Comparison of ENCODE assay signal across 21 cellular contexts in the genomic region with DNA sequence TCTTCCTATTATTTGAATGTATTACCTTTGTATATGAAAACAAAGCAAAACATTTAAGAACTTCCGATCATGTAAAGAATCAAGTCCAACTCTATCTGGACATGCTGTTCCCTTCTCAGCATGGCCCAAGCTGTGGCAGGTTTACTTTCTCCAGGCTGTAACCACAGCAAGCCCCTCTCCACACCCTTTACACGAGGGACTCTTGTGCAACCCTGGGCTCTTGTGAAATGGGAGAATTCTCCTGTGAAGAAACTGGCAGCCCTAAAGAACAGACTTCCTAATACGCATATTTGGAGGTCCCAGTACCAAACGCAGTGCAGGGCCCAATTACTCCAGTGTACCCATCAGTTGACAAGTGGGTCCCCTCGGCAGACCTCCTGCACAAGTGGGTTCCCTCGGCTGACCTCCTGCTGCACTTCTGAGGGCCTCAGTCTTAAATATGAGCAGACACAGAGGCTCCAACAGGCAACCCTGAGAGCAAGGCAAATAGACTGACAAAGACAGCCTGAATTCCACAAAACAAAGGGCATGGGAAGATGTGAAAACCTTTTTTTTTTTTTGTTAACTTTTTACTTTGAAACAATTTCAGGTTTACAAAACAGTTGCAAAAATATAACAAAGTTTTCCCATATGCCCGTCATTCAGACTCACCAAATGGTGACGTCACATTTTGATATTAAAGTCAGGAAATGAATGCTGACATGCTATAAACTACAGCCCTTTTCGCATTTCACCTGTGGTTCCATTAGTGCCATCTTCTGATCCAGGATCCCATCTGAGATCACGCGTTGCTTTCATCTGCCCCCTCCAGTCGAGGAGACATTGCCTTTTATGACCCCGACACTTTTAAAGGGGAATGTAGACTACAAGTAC.
"Had no signal": no experiment of that assay in that cellular context is flagged by ENCODE, and none has a peak within 500 bp of the region (broad histone marks: within the 10 kb centered on the region; RNA-seq: fewer than 3 reads in every experiment).

No MANE protein-coding gene starts in this region.

- H3K4me3 ChIP-seq: adrenal gland, cardiac muscle cell, left ventricle myocardium inferior, prostate gland, transverse colon had no signal

- DNase-seq: activated CD4-positive, alpha-beta T cell treated with anti-CD3 and anti-CD28 coated beads for 1 hour; activated CD4-positive, alpha-beta T cell treated with anti-CD3 and anti-CD28 coated beads, Interleukin-2, amount 50 U/mL, for 48 hours; activated naive CD4-positive, alpha-beta T cell treated with anti-CD3 and anti-CD28 coated beads for 36 hours; adrenal gland; foreskin fibroblast; hippocampal formation; left ventricle myocardium inferior; occipital lobe; right cardiac atrium; small intestine; stimulated activated CD4-positive, alpha-beta T cell treated with anti-CD3 and anti-CD28 coated beads, Interleukin-4, amount 100 ng/mL, for 4 hours; stimulated activated CD8-positive, alpha-beta memory T cell treated with anti-CD3 and anti-CD28 coated beads, Interleukin-4, amount 100 ng/mL, for 48 hours; stimulated activated naive CD4-positive, alpha-beta T cell treated with Interleukin-2 at 50 U/mL for 16 hours; transverse colon had no signal

- H3K4me1 Mint-ChIP-seq: activated T-helper 17 cell treated with anti-CD3 and anti-CD28 coated beads, Interleukin-2, amount 50 U/mL, for 72 hours had no signal

- H3K4me3 Mint-ChIP-seq: activated naive CD4-positive, alpha-beta T cell treated with anti-CD3 and anti-CD28 coated beads for 36 hours; activated T-helper 17 cell treated with anti-CD3 and anti-CD28 coated beads, Interleukin-2, amount 50 U/mL, for 72 hours; nephron had no signal

- FAIRE-seq: colon, keratinocyte, small intestine had no signal

- ATAC-seq: activated T-helper 17 cell treated with anti-CD3 and anti-CD28 coated beads, Interleukin-2, amount 50 U/mL, for 72 hours; esophagus mucosa; right cardiac atrium had no signal

- H3K27ac Mint-ChIP-seq: activated naive CD4-positive, alpha-beta T cell treated with anti-CD3 and anti-CD28 coated beads for 36 hours; activated T-helper 17 cell treated with anti-CD3 and anti-CD28 coated beads, Interleukin-2, amount 50 U/mL, for 72 hours; nephron had no signal

- H3K9me3 ChIP-seq: adrenal gland, left ventricle myocardium inferior, prostate gland, transverse colon had no signal
